In genomic region chr7:137597856-137598255, GRCh38 we compare ENCODE assay signal across 27 cellular contexts.
"Had no signal": no experiment of that assay in that cellular context is flagged by ENCODE, and none has a peak within 500 bp of the region (broad histone marks: within the 10 kb centered on the region; RNA-seq: fewer than 3 reads in every experiment).

No MANE protein-coding gene starts in this region.

- H3K9me3 ChIP-seq: ascending aorta had no signal

- H3K4me1 ChIP-seq: ascending aorta had no signal

- H3K4me3 ChIP-seq: ascending aorta, cardiac muscle cell had no signal

- H3K27me3 ChIP-seq: ascending aorta, cardiac muscle cell had no signal

- DNase-seq: activated B cell treated with CpG ODN at 0.5 μM for 24 hours; activated CD4-positive, alpha-beta memory T cell treated with anti-CD3 and anti-CD28 coated beads, Interleukin-2, amount 10 ng/mL, durations not matched to agents 7 days and 5 days; activated CD4-positive, alpha-beta T cell treated with anti-CD3 and anti-CD28 coated beads for 4 hours; activated CD4-positive, alpha-beta T cell treated with anti-CD3 and anti-CD28 coated beads, Interleukin-2, amount 10 ng/mL, durations not matched to agents 7 days and 5 days; activated CD4-positive, alpha-beta T cell treated with anti-CD3 and anti-CD28 coated beads, Interleukin-2, amount 50 U/mL, for 48 hours; activated CD4-positive, CD25-positive, alpha-beta regulatory T cell treated with anti-CD3 and anti-CD28 coated beads, Interleukin-2, amount 50 U/mL, for 72 hours; activated CD8-positive, alpha-beta memory T cell treated with anti-CD3 and anti-CD28 coated beads for 24 hours; activated CD8-positive, alpha-beta memory T cell treated with anti-CD3 and anti-CD28 coated beads, Interleukin-2, amount 10 ng/mL, durations not matched to agents 7 days and 5 days; activated CD8-positive, alpha-beta memory T cell treated with anti-CD3 and anti-CD28 coated beads, Interleukin-2, amount 50 U/mL, for 48 hours; activated CD8-positive, alpha-beta T cell treated with anti-CD3 and anti-CD28 coated beads, Interleukin-2, amount 10 ng/mL, durations not matched to agents 7 days and 5 days; activated effector memory CD4-positive, alpha-beta T cell treated with Interleukin-2 at 50 U/mL for 16 hours; activated gamma-delta T cell; activated naive CD4-positive, alpha-beta T cell treated with anti-CD3 and anti-CD28 coated beads, Interleukin-2, amount 10 ng/mL, durations not matched to agents 7 days and 5 days; activated naive CD4-positive, alpha-beta T cell treated with Interleukin-2 at 50 U/mL for 16 hours; activated naive CD8-positive, alpha-beta T cell treated with anti-CD3 and anti-CD28 coated beads, Interleukin-2, amount 10 ng/mL, durations not matched to agents 7 days and 5 days; activated naive CD8-positive, alpha-beta T cell treated with anti-CD3 and anti-CD28 coated beads, Interleukin-2, amount 50 U/mL, for 24 hours; activated T-cell treated with anti-CD3 and anti-CD28 coated beads, Interleukin-2, amount 50 U/mL, for 24 hours; activated T-cell treated with anti-CD3 and anti-CD28 coated beads, Interleukin-2, amount 50 U/mL, for 48 hours; amygdala; anterior cingulate cortex; caudate nucleus; T-helper 1 cell; T-helper 2 cell; T-helper 9 cell had no signal

- ATAC-seq: activated CD8-positive, alpha-beta memory T cell treated with anti-CD3 and anti-CD28 coated beads, Interleukin-2, amount 10 ng/mL, durations not matched to agents 7 days and 5 days; activated CD8-positive, alpha-beta T cell treated with anti-CD3 and anti-CD28 coated beads, Interleukin-2, amount 10 ng/mL, durations not matched to agents 7 days and 5 days; activated naive CD8-positive, alpha-beta T cell treated with anti-CD3 and anti-CD28 coated beads, Interleukin-2, amount 50 U/mL, for 24 hours had no signal

- H3K27ac ChIP-seq: ascending aorta, cardiac muscle cell, VCaP had no signal

- H3K36me3 ChIP-seq: ascending aorta, cardiac muscle cell had no signal
